ENCODE assay signal across 10 cellular contexts in genomic region chr9:113998529-113999255, GRCh38.
A peak's percentile ranks its signal among the peaks of the same experiment; 100 is the strongest.
DNase-seq lines count a peak whose midpoint lies in the region; ATAC-seq, FAIRE-seq and TF ChIP-seq lines count a peak whose summit lies in the region.
"Had no signal": no experiment of that assay in that cellular context is flagged by ENCODE, and none has a peak within 500 bp of the region (broad histone marks: within the 10 kb centered on the region; RNA-seq: fewer than 3 reads in every experiment).

No MANE protein-coding gene starts in this region.

- no peak for TF ChIP-seq POLR2A in A549 (IDR thresholded peaks at IDR 0.05; ENCODE audit: low read length)

- H3K4me1 Mint-ChIP-seq in activated CD8-positive, alpha-beta memory T cell treated with anti-CD3 and anti-CD28 coated beads, Interleukin-2, amount 10 ng/mL, durations not matched to agents 7 days and 5 days, result peaks cover 3% of the 10 kb centered on the region
- no peaks in the 10 kb centered on the region for H3K4me1 Mint-ChIP-seq in activated T-helper 1 cell treated with anti-CD3 and anti-CD28 coated beads, Interleukin-12 subunit alpha, Interleukin-12 subunit beta, Interleukin-2, Interleukin-4 antibody, amounts not matched to agents 30 ng/mL and 10 ng/mL and 1 ng/mL, durations not matched to agents 14 hours and 24 hours and 36 hours (ENCODE audit: low read depth)

- no peak overlapping the region for H3K4me2 ChIP-seq in A549

- no peak overlapping the region for H3K27ac Mint-ChIP-seq in activated CD8-positive, alpha-beta memory T cell treated with anti-CD3 and anti-CD28 coated beads, Interleukin-2, amount 10 ng/mL, durations not matched to agents 7 days and 5 days
- H3K27ac Mint-ChIP-seq in activated T-helper 1 cell treated with anti-CD3 and anti-CD28 coated beads, Interleukin-12 subunit alpha, Interleukin-12 subunit beta, Interleukin-2, Interleukin-4 antibody, amounts not matched to agents 30 ng/mL and 10 ng/mL and 1 ng/mL, durations not matched to agents 14 hours and 24 hours and 36 hours, result no peak overlapping the region

- DNase-seq in A549 (ENCODE audit: low read depth in 1 of 2, low spot score in 1 of 2) (peak; percentile 10 to 21), GDM1 (lab: John Stamatoyannopoulos, UW) (peak; percentile 23), kidney tubule cell (ENCODE audit: low spot score) (peak; percentile 6), NCI-H187 treated with DMSO at 0.1 percent for 48 hours (lab: John Stamatoyannopoulos, UW) (no peak), NAMALWA (ENCODE audit: low spot score) (no peak)
- peak; percentile 33 for DNase-seq in activated CD8-positive, alpha-beta memory T cell treated with anti-CD3 and anti-CD28 coated beads, Interleukin-2, amount 10 ng/mL, durations not matched to agents 7 days and 5 days
- no peak for DNase-seq in activated T-helper 1 cell treated with anti-CD3 and anti-CD28 coated beads, Interleukin-12 subunit alpha, Interleukin-12 subunit beta, Interleukin-2, Interleukin-4 antibody, amounts not matched to agents 30 ng/mL and 10 ng/mL and 1 ng/mL, durations not matched to agents 14 hours and 24 hours and 36 hours (ENCODE audit: low spot score)

- CTCF ChIA-PET in A549 (lab: Yijun Ruan, JAX), result interaction anchor here (0.6 to 0.8 kb wide), 2 partner anchors 60 to 109 kb away, joined by 3 read pairs; no protein-coding TSS in a partner anchor
- CTCF ChIA-PET in activated CD8-positive, alpha-beta memory T cell treated with anti-CD3 and anti-CD28 coated beads, Interleukin-2, amount 10 ng/mL, durations not matched to agents 7 days and 5 days (lab: Charles Lee), result no interaction called here

- peak; percentile 34 to 42 for TF ChIP-seq RAD21 in A549 (conservative IDR thresholded peaks at IDR 0.05 in 1 of 2, IDR thresholded peaks at IDR 0.05 in 1 of 2)

- no peak for FAIRE-seq in A549 (lab: Jason Lieb, UNC)

- H3K4me1 ChIP-seq in A549, result no peaks in the 10 kb centered on the region

- 85% methylated on average over 13 of the region's 16 CpGs for WGBS in A549 (ENCODE audit: missing lambda C conversion rate)

- H3K27ac ChIP-seq in A549, result peak overlapping the region in 1 of 2 experiments; percentile 28; a peak in 1 of 6 replicates
- H3K27ac ChIP-seq: skin epidermis had no signal

- peak; percentile 51 to 77; a peak in 4 of 6 replicates for ATAC-seq in A549
- no peak for ATAC-seq in activated CD8-positive, alpha-beta memory T cell treated with anti-CD3 and anti-CD28 coated beads, Interleukin-2, amount 10 ng/mL, durations not matched to agents 7 days and 5 days
- no peak for ATAC-seq in HG03139 (IDR thresholded peaks at IDR 0.05; ENCODE audit: unreplicated experiment)

- peak; percentile 28 for TF ChIP-seq CTCF in A549 (IDR thresholded peaks at IDR 0.05)

- no peaks in the 10 kb centered on the region for H3K9me3 ChIP-seq in A549
- H3K9me3 ChIP-seq: thoracic aorta had no signal

- no peaks in the 10 kb centered on the region for H3K36me3 Mint-ChIP-seq in activated CD8-positive, alpha-beta memory T cell treated with anti-CD3 and anti-CD28 coated beads, Interleukin-2, amount 10 ng/mL, durations not matched to agents 7 days and 5 days
- H3K36me3 Mint-ChIP-seq in activated T-helper 1 cell treated with anti-CD3 and anti-CD28 coated beads, Interleukin-12 subunit alpha, Interleukin-12 subunit beta, Interleukin-2, Interleukin-4 antibody, amounts not matched to agents 30 ng/mL and 10 ng/mL and 1 ng/mL, durations not matched to agents 14 hours and 24 hours and 36 hours (ENCODE audit: low read depth), result no peaks in the 10 kb centered on the region

- no peaks in the 10 kb centered on the region for H3K27me3 Mint-ChIP-seq in activated CD8-positive, alpha-beta memory T cell treated with anti-CD3 and anti-CD28 coated beads, Interleukin-2, amount 10 ng/mL, durations not matched to agents 7 days and 5 days
- peaks cover 4% of the 10 kb centered on the region for H3K27me3 Mint-ChIP-seq in activated T-helper 1 cell treated with anti-CD3 and anti-CD28 coated beads, Interleukin-12 subunit alpha, Interleukin-12 subunit beta, Interleukin-2, Interleukin-4 antibody, amounts not matched to agents 30 ng/mL and 10 ng/mL and 1 ng/mL, durations not matched to agents 14 hours and 24 hours and 36 hours (ENCODE audit: insufficient read depth)

- no peak overlapping the region for H3K4me3 Mint-ChIP-seq in activated CD8-positive, alpha-beta memory T cell treated with anti-CD3 and anti-CD28 coated beads, Interleukin-2, amount 10 ng/mL, durations not matched to agents 7 days and 5 days
- no peak overlapping the region for H3K4me3 Mint-ChIP-seq in activated T-helper 1 cell treated with anti-CD3 and anti-CD28 coated beads, Interleukin-12 subunit alpha, Interleukin-12 subunit beta, Interleukin-2, Interleukin-4 antibody, amounts not matched to agents 30 ng/mL and 10 ng/mL and 1 ng/mL, durations not matched to agents 14 hours and 24 hours and 36 hours

- TF ChIP-seq EP300 in A549 (IDR thresholded peaks at IDR 0.05), result no peak

- H3K9me3 Mint-ChIP-seq in activated CD8-positive, alpha-beta memory T cell treated with anti-CD3 and anti-CD28 coated beads, Interleukin-2, amount 10 ng/mL, durations not matched to agents 7 days and 5 days (ENCODE audit: low read depth), result no peaks in the 10 kb centered on the region
- no peaks in the 10 kb centered on the region for H3K9me3 Mint-ChIP-seq in activated T-helper 1 cell treated with anti-CD3 and anti-CD28 coated beads, Interleukin-12 subunit alpha, Interleukin-12 subunit beta, Interleukin-2, Interleukin-4 antibody, amounts not matched to agents 30 ng/mL and 10 ng/mL and 1 ng/mL, durations not matched to agents 14 hours and 24 hours and 36 hours

- intact Hi-C loops in activated T-helper 1 cell treated with anti-CD3 and anti-CD28 coated beads, Interleukin-12 subunit alpha, Interleukin-12 subunit beta, Interleukin-2, Interleukin-4 antibody, amounts not matched to agents 30 ng/mL and 10 ng/mL and 1 ng/mL, durations not matched to agents 14 hours and 24 hours and 36 hours (cut with micrococcal nuclease), result no loop called here

- no peak overlapping the region for H3K4me3 ChIP-seq in A549
- H3K4me3 ChIP-seq: skin epidermis, thoracic aorta had no signal

- POLR2A ChIA-PET in A549 (lab: Yijun Ruan, JAX), result no interaction called here

TF ChIP-seq in A549, 52 proteins besides CTCF, POLR2A, EP300 and RAD21:
- no peak for TF ChIP-seq POLR2AphosphoS2 (conservative IDR thresholded peaks at IDR 0.05; ENCODE audit: low read length)
- peak; percentile 43; the same call in 2 of the 3 replicates for TF ChIP-seq SMC3 (IDR thresholded peaks at IDR 0.05)

Comparison
In these comparisons a context has a peak if more than half of its experiments do, and no peak if none do; other contexts are left out.
1. ATAC-seq: peak in A549 (2 of 2); none in activated CD8-positive, alpha-beta memory T cell treated with anti-CD3 and anti-CD28 coated beads, Interleukin-2, amount 10 ng/mL, durations not matched to agents 7 days and 5 days (single experiment) and HG03139 (single experiment).
2. DNase-seq: peak in A549 (2 of 2), GDM1 (single experiment), activated CD8-positive, alpha-beta memory T cell treated with anti-CD3 and anti-CD28 coated beads, Interleukin-2, amount 10 ng/mL, durations not matched to agents 7 days and 5 days (single experiment) and kidney tubule cell (single experiment); none in activated T-helper 1 cell treated with anti-CD3 and anti-CD28 coated beads, Interleukin-12 subunit alpha, Interleukin-12 subunit beta, Interleukin-2, Interleukin-4 antibody, amounts not matched to agents 30 ng/mL and 10 ng/mL and 1 ng/mL, durations not matched to agents 14 hours and 24 hours and 36 hours (single experiment), NCI-H187 treated with DMSO at 0.1 percent for 48 hours (single experiment) and NAMALWA (single experiment).